Comparison of ENCODE assay signal across 13 cellular contexts in the genomic region with DNA sequence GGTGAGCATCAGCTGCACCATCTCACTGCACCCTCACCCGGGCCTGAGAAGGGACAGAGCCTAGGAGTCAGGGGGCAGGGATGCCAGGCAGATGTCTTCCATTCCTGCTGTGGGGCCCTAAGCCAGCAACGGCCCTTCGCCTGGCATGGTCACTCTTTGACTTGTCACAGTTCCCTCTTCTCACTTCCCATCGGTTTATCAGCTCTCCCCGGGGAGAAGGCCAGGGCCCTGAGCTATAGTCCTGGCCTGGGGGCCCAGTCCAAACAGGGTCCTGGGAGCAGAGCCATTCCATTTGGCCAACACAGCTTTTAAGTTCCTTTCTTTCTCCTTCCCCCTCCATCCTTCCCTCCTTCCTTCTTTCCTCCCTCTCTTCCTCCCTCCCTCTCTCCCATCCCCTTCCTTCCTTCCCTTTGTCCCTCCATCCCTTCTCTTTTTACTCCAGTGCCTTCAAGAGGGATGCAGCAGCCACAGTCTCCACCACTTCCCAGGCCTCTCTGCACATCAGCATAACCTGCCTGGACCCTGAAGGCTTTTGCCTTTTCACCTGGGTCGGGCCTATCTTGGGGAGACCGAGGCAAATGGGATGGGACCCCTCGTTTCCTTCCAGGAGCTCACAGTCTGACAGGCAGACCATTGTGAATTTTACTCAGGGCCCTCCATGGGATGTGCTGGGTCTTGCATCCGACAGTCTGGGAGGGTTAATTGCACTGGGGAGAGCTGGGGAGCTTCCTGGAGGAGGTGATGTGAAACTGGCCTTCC. TPM values are rescaled to one million over a fixed set of nuclear protein-coding genes. Genes with fewer than 3 reads are reported as not detected.
DNase-seq lines count a peak whose midpoint lies in the region; ATAC-seq and TF ChIP-seq lines count a peak whose summit lies in the region.
"Had no signal": no experiment of that assay in that cellular context is flagged by ENCODE, and none has a peak within 500 bp of the region (broad histone marks: within the 10 kb centered on the region; RNA-seq: fewer than 3 reads in every experiment).

No MANE protein-coding gene starts in this region.

- H3K9me3 Mint-ChIP-seq in activated T-cell treated with anti-CD3 and anti-CD28 coated beads, Interleukin-2, amount 50 U/mL, for 72 hours = no peaks in the 10 kb centered on the region
- H3K9me3 Mint-ChIP-seq: activated naive CD8-positive, alpha-beta T cell treated with anti-CD3 and anti-CD28 coated beads, Interleukin-2, amount 10 ng/mL, durations not matched to agents 7 days and 5 days; endodermal cell; natural killer cell had no signal

- H3K79me2 ChIP-seq in mesendoderm (ENCODE audit: control insufficient read depth, insufficient read depth, low read length) = peaks cover 78% of the 10 kb centered on the region

- no peak overlapping the region for H2BK15ac ChIP-seq in mesendoderm (replicated peaks; ENCODE audit: low read depth)

- no peak overlapping the region for H2AK5ac ChIP-seq in mesendoderm (ENCODE audit: low read length)

- H3K4ac ChIP-seq in mesendoderm (ENCODE audit: low read depth, low read length) = no peak overlapping the region

- H3K4me3 ChIP-seq in HFF-Myc (replicated peaks; ENCODE audit: low read depth, low read length) (peak overlapping the region; percentile 43), brain microvascular endothelial cell (ENCODE audit: low read depth, low read length) (peak overlapping the region; percentile 96), mesendoderm (ENCODE audit: low read length) (no peak overlapping the region), subcutaneous abdominal adipose tissue (ENCODE audit: low read depth in 1 of 5, low read length in 5 of 5) (peak overlapping the region in 3 of 5 donors; percentile 8 to 61 (median 55))

- H3K4me2 ChIP-seq in mesendoderm (ENCODE audit: low read length) = no peak overlapping the region

- WGBS in mesendoderm (ENCODE audit: extremely low coverage, insufficient coverage, low lambda C conversion rate) = no CpG with 5 or more reads among the region's 9 CpGs

- H2BK120ac ChIP-seq in mesendoderm (ENCODE audit: low read depth, low read length) = no peak overlapping the region

- no peak overlapping the region for H3K4me3 Mint-ChIP-seq in T-helper 17 cell
- H3K4me3 Mint-ChIP-seq in activated T-cell treated with anti-CD3 and anti-CD28 coated beads, Interleukin-2, amount 50 U/mL, for 72 hours = no peak overlapping the region
- H3K4me3 Mint-ChIP-seq: activated naive CD8-positive, alpha-beta T cell treated with anti-CD3 and anti-CD28 coated beads, Interleukin-2, amount 10 ng/mL, durations not matched to agents 7 days and 5 days; endodermal cell; natural killer cell had no signal

- H3K36me3 Mint-ChIP-seq in T-helper 17 cell (ENCODE audit: low read depth) = no peaks in the 10 kb centered on the region
- H3K36me3 Mint-ChIP-seq in activated T-cell treated with anti-CD3 and anti-CD28 coated beads, Interleukin-2, amount 50 U/mL, for 72 hours (ENCODE audit: insufficient read depth in 2 of 2) = no peaks in the 10 kb centered on the region
- H3K36me3 Mint-ChIP-seq: activated naive CD8-positive, alpha-beta T cell treated with anti-CD3 and anti-CD28 coated beads, Interleukin-2, amount 10 ng/mL, durations not matched to agents 7 days and 5 days; natural killer cell had no signal

- H2BK5ac ChIP-seq in mesendoderm (ENCODE audit: low read length) = no peak overlapping the region

- in situ Hi-C loops in brain microvascular endothelial cell (cut with HindIII; ENCODE audit: low pct_ligation_motif_present, low sequenced_read_pairs) = loop anchor here (25.0 kb wide), 1 partner anchor 158 kb away; no protein-coding TSS in a partner anchor

- H3K36me3 ChIP-seq in brain microvascular endothelial cell (replicated peaks) (peaks cover 51% of the 10 kb centered on the region), mesendoderm (ENCODE audit: control insufficient read depth, insufficient read depth, low read length) (peaks cover 8% of the 10 kb centered on the region), subcutaneous abdominal adipose tissue (ENCODE audit: control insufficient read depth in 5 of 5, insufficient read depth in 5 of 5, low read length in 5 of 5) (peaks cover 0 to 9% (median 5%) of the 10 kb centered on the region in 5 donors)

- H3K4me1 ChIP-seq in mesendoderm (ENCODE audit: control insufficient read depth, low read depth, low read length) = peaks cover 6% of the 10 kb centered on the region
- peaks cover 11 to 66% (median 56%) of the 10 kb centered on the region in 5 donors for H3K4me1 ChIP-seq in subcutaneous abdominal adipose tissue (ENCODE audit: control insufficient read depth in 5 of 5, insufficient read depth in 5 of 5, low read length in 5 of 5)

- H3K9ac ChIP-seq in mesendoderm (ENCODE audit: low read length) (no peak overlapping the region), subcutaneous abdominal adipose tissue (ENCODE audit: low read length in 5 of 5) (peak overlapping the region in 4 of 5 donors; percentile 11 to 58 (median 27))

- H3K27me3 Mint-ChIP-seq in T-helper 17 cell = peaks cover 7% of the 10 kb centered on the region
- peaks cover 7% of the 10 kb centered on the region for H3K27me3 Mint-ChIP-seq in activated T-cell treated with anti-CD3 and anti-CD28 coated beads, Interleukin-2, amount 50 U/mL, for 72 hours (ENCODE audit: low read depth)

- H3K18ac ChIP-seq in mesendoderm (ENCODE audit: low read length) = no peak overlapping the region

- DNase-seq in HFF-Myc (ENCODE audit: extremely low read depth, low read depth) = no peak
- no peak for DNase-seq in brain microvascular endothelial cell
- DNase-seq in mesendoderm = no peak
- DNase-seq in Kasumi-1 (lab: John Stamatoyannopoulos, UW) = no peak
- DNase-seq in effector CD4-positive, alpha-beta T cell = no peak
- no peak for DNase-seq in T-helper 17 cell
- no peak for DNase-seq in activated T-cell treated with anti-CD3 and anti-CD28 coated beads, Interleukin-2, amount 50 U/mL, for 72 hours
- DNase-seq: activated naive CD8-positive, alpha-beta T cell treated with anti-CD3 and anti-CD28 coated beads, Interleukin-2, amount 10 ng/mL, durations not matched to agents 7 days and 5 days; endodermal cell; natural killer cell; NCI-H1092; NCI-H446 treated with DMSO at 0.1 percent for 48 hours had no signal

- no peaks in the 10 kb centered on the region for H3K9me3 ChIP-seq in subcutaneous abdominal adipose tissue (ENCODE audit: control insufficient read depth in 5 of 5, low read length in 5 of 5)
- H3K9me3 ChIP-seq in T-helper 17 cell (ENCODE audit: control insufficient read depth, low read length, poor library complexity, severe bottlenecking) = no peaks in the 10 kb centered on the region

- H4K8ac ChIP-seq in mesendoderm (ENCODE audit: low read depth, low read length) = no peak overlapping the region

- peak overlapping the region; percentile 46 for H3K27ac ChIP-seq in brain microvascular endothelial cell
- H3K27ac ChIP-seq in mesendoderm (ENCODE audit: low read depth, low read length) = no peak overlapping the region
- H3K27ac ChIP-seq in subcutaneous abdominal adipose tissue (ENCODE audit: low read depth, low read length) = peak overlapping the region; percentile 85

- no peak for TF ChIP-seq CTCF in HFF-Myc (IDR thresholded peaks at IDR 0.05; ENCODE audit: low read depth, low read length, missing control alignments)
- TF ChIP-seq CTCF in brain microvascular endothelial cell (IDR thresholded peaks at IDR 0.05; ENCODE audit: low read depth, low read length, missing control alignments) = no peak

- no peak overlapping the region for H4K5ac ChIP-seq in mesendoderm (ENCODE audit: low read length)

- H3K56ac ChIP-seq in mesendoderm (ENCODE audit: low read length) = no peak overlapping the region

- no peaks in the 10 kb centered on the region for H3K27me3 ChIP-seq in brain microvascular endothelial cell (replicated peaks)
- no peaks in the 10 kb centered on the region for H3K27me3 ChIP-seq in mesendoderm (ENCODE audit: insufficient read depth, low read length, poor library complexity)
- H3K27me3 ChIP-seq in subcutaneous abdominal adipose tissue (ENCODE audit: control insufficient read depth in 5 of 5, insufficient read depth in 4 of 5, low read length in 5 of 5) = peaks cover 0 to 6% (median 0%) of the 10 kb centered on the region in 5 donors

- peak overlapping the region; percentile 68 for H3K23ac ChIP-seq in mesendoderm (ENCODE audit: low read length)

- H3K27ac Mint-ChIP-seq in T-helper 17 cell = no peak overlapping the region
- H3K27ac Mint-ChIP-seq in activated T-cell treated with anti-CD3 and anti-CD28 coated beads, Interleukin-2, amount 50 U/mL, for 72 hours = no peak overlapping the region
- H3K27ac Mint-ChIP-seq: activated naive CD8-positive, alpha-beta T cell treated with anti-CD3 and anti-CD28 coated beads, Interleukin-2, amount 10 ng/mL, durations not matched to agents 7 days and 5 days; endodermal cell; natural killer cell had no signal

- peaks cover 19% of the 10 kb centered on the region for H3K4me1 Mint-ChIP-seq in T-helper 17 cell
- H3K4me1 Mint-ChIP-seq in activated T-cell treated with anti-CD3 and anti-CD28 coated beads, Interleukin-2, amount 50 U/mL, for 72 hours (ENCODE audit: low read depth) = no peaks in the 10 kb centered on the region
- H3K4me1 Mint-ChIP-seq: activated naive CD8-positive, alpha-beta T cell treated with anti-CD3 and anti-CD28 coated beads, Interleukin-2, amount 10 ng/mL, durations not matched to agents 7 days and 5 days; natural killer cell had no signal

- ATAC-seq in T-helper 17 cell = no peak
- ATAC-seq in activated T-cell treated with anti-CD3 and anti-CD28 coated beads, Interleukin-2, amount 50 U/mL, for 72 hours (replicated peaks in 1 of 2) = no peak
- ATAC-seq: natural killer cell had no signal

- H3K79me1 ChIP-seq in mesendoderm (ENCODE audit: low read length) = peaks cover 34% of the 10 kb centered on the region

RNA-seq across cellular contexts. Expression of a gene that starts 4.2 kb away (rescaled TPM):
- polyA plus RNA-seq in mesendoderm (2013, experiment 1 of 2) = 23.5 TPM
- 21.5 TPM for polyA plus RNA-seq in mesendoderm (2013, experiment 2 of 2)
- total RNA-seq in T-helper 17 cell = 1 to 10 TPM; 3.3 to 4.2 TPM
- total RNA-seq in activated T-cell treated with anti-CD3 and anti-CD28 coated beads, Interleukin-2, amount 50 U/mL, for 72 hours = under 1 TPM in 1 of 2 donors, not detected in 1; 0.49 TPM
